In the genomic region with DNA sequence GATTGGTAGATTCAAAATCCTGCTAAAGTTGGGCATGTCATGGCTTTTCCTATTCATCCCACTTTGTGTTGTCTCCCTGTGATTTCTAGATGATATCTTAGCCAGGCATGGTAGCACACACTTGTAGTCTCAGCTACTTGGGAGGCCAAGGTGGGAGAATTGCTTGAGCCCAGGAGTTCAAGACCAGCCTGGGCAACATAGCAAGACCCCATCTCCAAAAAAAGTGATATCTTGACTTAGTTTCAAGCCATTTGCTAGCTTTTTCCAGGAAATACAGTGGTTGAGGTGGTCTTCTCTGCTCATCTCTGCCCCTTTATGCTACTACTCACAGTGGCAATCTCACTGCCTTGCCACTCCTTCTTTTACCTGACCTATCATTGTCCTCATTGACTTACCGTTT, we compare ENCODE assay signal across 19 cellular contexts. TPM values are rescaled to one million over a fixed set of nuclear protein-coding genes. Genes with fewer than 3 reads are reported as not detected.
DNase-seq lines count a peak whose midpoint lies in the region; ATAC-seq and TF ChIP-seq lines count a peak whose summit lies in the region.
"Had no signal": no experiment of that assay in that cellular context is flagged by ENCODE, and none has a peak within 500 bp of the region (broad histone marks: within the 10 kb centered on the region; RNA-seq: fewer than 3 reads in every experiment).

No MANE protein-coding gene starts in this region.

- no peaks in the 10 kb centered on the region for H4K20me1 ChIP-seq in mammary epithelial cell (ENCODE audit: insufficient read depth, low read length)

- H3K4me2 ChIP-seq in mammary epithelial cell (ENCODE audit: insufficient read depth, low read depth, low read length) = no peak overlapping the region
- H3K4me2 ChIP-seq: A549 had no signal

- dilution Hi-C loops in mammary epithelial cell (cut with HindIII; ENCODE audit: low sequenced_read_pairs) = no loop called here

- DNase-seq in activated T-cell treated with anti-CD3 and anti-CD28 coated beads, Interleukin-2, amount 50 U/mL, for 24 hours = no peak
- DNase-seq in activated T-cell treated with anti-CD3 and anti-CD28 coated beads, Interleukin-2, amount 50 U/mL, for 1 hour = no peak
- no peak for DNase-seq in CD4-positive, alpha-beta T cell
- no peak for DNase-seq in CD4-positive, alpha-beta memory T cell
- no peak for DNase-seq in activated naive CD8-positive, alpha-beta T cell treated with anti-CD3 and anti-CD28 coated beads for 36 hours
- no peak for DNase-seq in body of pancreas
- DNase-seq in mammary epithelial cell = no peak
- DNase-seq in progenitor cell of endocrine pancreas (ENCODE audit: low spot score, unreplicated experiment) = no peak
- DNase-seq: BE2C; Caco-2; CD8-positive, alpha-beta memory T cell; DND-41; GF-D8; HCEC 1CT had no signal

- no peak overlapping the region for H3K9ac ChIP-seq in mammary epithelial cell (ENCODE audit: insufficient read depth, low read length)

- H3K27ac Mint-ChIP-seq in activated T-cell treated with anti-CD3 and anti-CD28 coated beads, Interleukin-2, amount 50 U/mL, for 24 hours = peak overlapping the region; percentile 15
- H3K27ac Mint-ChIP-seq in CD4-positive, alpha-beta T cell = peak overlapping the region; percentile 16
- peak overlapping the region in 6 of 7 donors; percentile 19 to 76 (median 28) for H3K27ac Mint-ChIP-seq in CD4-positive, alpha-beta memory T cell
- peak overlapping the region; percentile 12 for H3K27ac Mint-ChIP-seq in activated naive CD8-positive, alpha-beta T cell treated with anti-CD3 and anti-CD28 coated beads for 36 hours
- no peak overlapping the region for H3K27ac Mint-ChIP-seq in progenitor cell of endocrine pancreas

- no peak overlapping the region for H3K4me3 Mint-ChIP-seq in activated T-cell treated with anti-CD3 and anti-CD28 coated beads, Interleukin-2, amount 50 U/mL, for 24 hours
- no peak overlapping the region for H3K4me3 Mint-ChIP-seq in CD4-positive, alpha-beta T cell
- H3K4me3 Mint-ChIP-seq in CD4-positive, alpha-beta memory T cell = no peak overlapping the region
- no peak overlapping the region for H3K4me3 Mint-ChIP-seq in activated naive CD8-positive, alpha-beta T cell treated with anti-CD3 and anti-CD28 coated beads for 36 hours
- H3K4me3 Mint-ChIP-seq in progenitor cell of endocrine pancreas (ENCODE audit: low read depth) = no peak overlapping the region
- H3K4me3 Mint-ChIP-seq: CD8-positive, alpha-beta memory T cell had no signal

- TF ChIP-seq POLR2A in body of pancreas (IDR thresholded peaks at IDR 0.05) = no peak

- peaks cover 6% of the 10 kb centered on the region for H3K79me2 ChIP-seq in mammary epithelial cell (ENCODE audit: insufficient read depth, low read length)

- H3K36me3 ChIP-seq in CD4-positive, alpha-beta memory T cell (ENCODE audit: insufficient read depth, low read length) = peaks cover 90% of the 10 kb centered on the region
- peaks cover 27 to 58% of the 10 kb centered on the region in 2 donors for H3K36me3 ChIP-seq in body of pancreas (replicated peaks in 1 of 2; ENCODE audit: insufficient read depth in 1 of 2, low read depth in 2 of 2)
- peaks cover 75% of the 10 kb centered on the region for H3K36me3 ChIP-seq in mammary epithelial cell (ENCODE audit: insufficient read depth, low read length)

- ATAC-seq in CD4-positive, alpha-beta T cell (ENCODE audit: poor library complexity) = no peak
- no peak for ATAC-seq in body of pancreas
- ATAC-seq: A549 had no signal

- BruUV-seq in mammary epithelial cell (replicated peaks; lab: Mats Ljungman, UMichigan) = no TSS peak

- no peaks in the 10 kb centered on the region for H3K27me3 Mint-ChIP-seq in activated T-cell treated with anti-CD3 and anti-CD28 coated beads, Interleukin-2, amount 50 U/mL, for 24 hours
- no peaks in the 10 kb centered on the region for H3K27me3 Mint-ChIP-seq in CD4-positive, alpha-beta T cell
- H3K27me3 Mint-ChIP-seq in CD4-positive, alpha-beta memory T cell = no peaks in the 10 kb centered on the region
- no peaks in the 10 kb centered on the region for H3K27me3 Mint-ChIP-seq in activated naive CD8-positive, alpha-beta T cell treated with anti-CD3 and anti-CD28 coated beads for 36 hours
- H3K27me3 Mint-ChIP-seq in progenitor cell of endocrine pancreas = no peaks in the 10 kb centered on the region
- H3K27me3 Mint-ChIP-seq: CD8-positive, alpha-beta memory T cell had no signal

- H3K4me3 ChIP-seq in CD4-positive, alpha-beta memory T cell (ENCODE audit: low read length in 2 of 2) = no peak overlapping the region
- H3K4me3 ChIP-seq in body of pancreas = no peak overlapping the region
- no peak overlapping the region for H3K4me3 ChIP-seq in mammary epithelial cell (replicated peaks in 1 of 3; ENCODE audit: insufficient read depth in 1 of 3, low read depth in 2 of 3, low read length in 3 of 3)
- H3K4me3 ChIP-seq: A549 had no signal

- intact Hi-C loops in CD4-positive, alpha-beta T cell (cut with DNase I, micrococcal nuclease) = no loop called here
- intact Hi-C loops in CD4-positive, alpha-beta memory T cell (cut with micrococcal nuclease) = no loop called here
- intact Hi-C loops in body of pancreas (cut with DNase I) = no loop called here
- intact Hi-C loops in mammary epithelial cell (cut with micrococcal nuclease) = no loop called here

- CTCF ChIA-PET in CD4-positive, alpha-beta T cell (lab: Charles Lee) = no interaction called here
- CTCF ChIA-PET in CD4-positive, alpha-beta memory T cell (lab: Charles Lee; ENCODE audit: partially characterized antibody) = interaction anchor here (1.3 kb wide), 1 partner anchor 75 kb away, joined by 4 read pairs; no protein-coding TSS in a partner anchor
- CTCF ChIA-PET in mammary epithelial cell (lab: Charles Lee; ENCODE audit: low non-redundant PET) = no interaction called here

- H3K9me3 ChIP-seq in CD4-positive, alpha-beta T cell (ENCODE audit: control insufficient read depth, low read length) = no peaks in the 10 kb centered on the region
- H3K9me3 ChIP-seq in CD4-positive, alpha-beta memory T cell (ENCODE audit: control insufficient read depth in 1 of 2, low read length in 2 of 2) = no peaks in the 10 kb centered on the region
- H3K9me3 ChIP-seq in body of pancreas (no peaks in the 10 kb centered on the region), mammary epithelial cell (replicated peaks; ENCODE audit: insufficient read depth, low read length) (no peaks in the 10 kb centered on the region)
- H3K9me3 ChIP-seq: A549, BE2C, Caco-2 had no signal

- no peak overlapping the region for H3K27ac ChIP-seq in CD4-positive, alpha-beta T cell (ENCODE audit: low read depth, low read length)
- no peak overlapping the region for H3K27ac ChIP-seq in CD4-positive, alpha-beta memory T cell (ENCODE audit: low read depth, low read length)
- H3K27ac ChIP-seq in body of pancreas = no peak overlapping the region
- no peak overlapping the region for H3K27ac ChIP-seq in mammary epithelial cell (ENCODE audit: insufficient read depth, low read depth, low read length)
- H3K27ac ChIP-seq: A549, C4-2B, HL-60 had no signal

- peaks cover 14% of the 10 kb centered on the region for H3K4me1 ChIP-seq in CD4-positive, alpha-beta memory T cell (ENCODE audit: insufficient read depth, low read length)
- H3K4me1 ChIP-seq in body of pancreas = no peaks in the 10 kb centered on the region
- H3K4me1 ChIP-seq in mammary epithelial cell (ENCODE audit: insufficient read depth, low read length) = no peaks in the 10 kb centered on the region
- H3K4me1 ChIP-seq: A549, BE2C had no signal

- H3K36me3 Mint-ChIP-seq in activated T-cell treated with anti-CD3 and anti-CD28 coated beads, Interleukin-2, amount 50 U/mL, for 24 hours (ENCODE audit: low read depth) = peaks cover 99% of the 10 kb centered on the region
- H3K36me3 Mint-ChIP-seq in CD4-positive, alpha-beta T cell (ENCODE audit: low read depth) = peaks cover 98% of the 10 kb centered on the region
- peaks cover 59 to 88% of the 10 kb centered on the region in 2 donors for H3K36me3 Mint-ChIP-seq in CD4-positive, alpha-beta memory T cell
- H3K36me3 Mint-ChIP-seq in activated naive CD8-positive, alpha-beta T cell treated with anti-CD3 and anti-CD28 coated beads for 36 hours = peaks cover 62% of the 10 kb centered on the region
- peaks cover 44% of the 10 kb centered on the region for H3K36me3 Mint-ChIP-seq in progenitor cell of endocrine pancreas (ENCODE audit: insufficient read depth)

- POLR2A ChIA-PET in CD4-positive, alpha-beta T cell (lab: Charles Lee) = no interaction called here
- POLR2A ChIA-PET in CD4-positive, alpha-beta memory T cell (lab: Charles Lee; ENCODE audit: partially characterized antibody) = no interaction called here

- TF ChIP-seq CTCF in CD4-positive, alpha-beta T cell (IDR thresholded peaks at IDR 0.05) = no peak
- no peak for TF ChIP-seq CTCF in body of pancreas (IDR thresholded peaks at IDR 0.05)
- no peak for TF ChIP-seq CTCF in mammary epithelial cell (conservative IDR thresholded peaks at IDR 0.05 in 1 of 2, IDR thresholded peaks at IDR 0.05 in 1 of 2; ENCODE audit: extremely low read depth in 1 of 2, insufficient read depth in 1 of 2, low read depth in 1 of 2, low read length in 2 of 2)
- no peak for TF ChIP-seq CTCF in progenitor cell of endocrine pancreas (IDR thresholded peaks at IDR 0.05; ENCODE audit: unreplicated experiment)

- H3K4me1 Mint-ChIP-seq in activated T-cell treated with anti-CD3 and anti-CD28 coated beads, Interleukin-2, amount 50 U/mL, for 24 hours (ENCODE audit: low read depth) = peaks cover 39% of the 10 kb centered on the region
- peaks cover 29% of the 10 kb centered on the region for H3K4me1 Mint-ChIP-seq in CD4-positive, alpha-beta T cell (ENCODE audit: low read depth)
- H3K4me1 Mint-ChIP-seq in CD4-positive, alpha-beta memory T cell = peaks cover 18 to 28% (median 19%) of the 10 kb centered on the region in 4 donors
- H3K4me1 Mint-ChIP-seq in activated naive CD8-positive, alpha-beta T cell treated with anti-CD3 and anti-CD28 coated beads for 36 hours = peaks cover 33% of the 10 kb centered on the region
- no peaks in the 10 kb centered on the region for H3K4me1 Mint-ChIP-seq in progenitor cell of endocrine pancreas (ENCODE audit: low read depth)

- in situ Hi-C loops in mammary epithelial cell (cut with MboI; ENCODE audit: low sequenced_read_pairs in 2 of 2) = no loop called here

- WGBS in body of pancreas, 2 donors = 52 to 65% methylated on average over 1 of the region's 1 CpG
- 63% methylated on average over 1 of the region's 1 CpG for WGBS in mammary epithelial cell (ENCODE audit: low coverage, missing lambda C conversion rate)

- no peak overlapping the region for H2AFZ ChIP-seq in mammary epithelial cell (ENCODE audit: low read depth, low read length)

- H3K9me3 Mint-ChIP-seq in activated T-cell treated with anti-CD3 and anti-CD28 coated beads, Interleukin-2, amount 50 U/mL, for 24 hours = no peaks in the 10 kb centered on the region
- H3K9me3 Mint-ChIP-seq in CD4-positive, alpha-beta T cell = no peaks in the 10 kb centered on the region
- H3K9me3 Mint-ChIP-seq in CD4-positive, alpha-beta memory T cell = no peaks in the 10 kb centered on the region
- H3K9me3 Mint-ChIP-seq in activated naive CD8-positive, alpha-beta T cell treated with anti-CD3 and anti-CD28 coated beads for 36 hours = no peaks in the 10 kb centered on the region
- H3K9me3 Mint-ChIP-seq in progenitor cell of endocrine pancreas (ENCODE audit: low read depth) = no peaks in the 10 kb centered on the region
- H3K9me3 Mint-ChIP-seq: CD8-positive, alpha-beta memory T cell had no signal

- H3K27me3 ChIP-seq in CD4-positive, alpha-beta T cell (ENCODE audit: control insufficient read depth, insufficient read depth, low read length) = no peaks in the 10 kb centered on the region
- H3K27me3 ChIP-seq in CD4-positive, alpha-beta memory T cell (ENCODE audit: insufficient read depth, low read length) = no peaks in the 10 kb centered on the region
- H3K27me3 ChIP-seq in body of pancreas (no peaks in the 10 kb centered on the region), mammary epithelial cell (ENCODE audit: insufficient read depth, low read length) (no peaks in the 10 kb centered on the region)
- H3K27me3 ChIP-seq: BE2C had no signal

RNA-seq across cellular contexts. Expression of gene HAX1, which starts 12.3 kb away (rescaled TPM):
- 10 to 100 TPM; 57.5 to 62.5 TPM for total RNA-seq in CD4-positive, alpha-beta T cell
- total RNA-seq in CD4-positive, alpha-beta memory T cell = 100 to 1,000 TPM; 110 to 121 TPM
- polyA plus RNA-seq in CD4-positive, alpha-beta memory T cell = 100 to 1,000 TPM; 167 to 259 TPM
- total RNA-seq in activated naive CD8-positive, alpha-beta T cell treated with anti-CD3 and anti-CD28 coated beads for 36 hours = 100 to 1,000 TPM; 167 to 181 TPM
- 10 to 100 TPM; 44.5 to 54.5 TPM for total RNA-seq in body of pancreas
- total RNA-seq in mammary epithelial cell = 100 to 1,000 TPM; 135 to 174 TPM
- 114 TPM for polyA plus RNA-seq in mammary epithelial cell
- polyA minus RNA-seq in mammary epithelial cell = 99.8 TPM
- 51.0 and 52.3 TPM in 2 replicates for total RNA-seq in progenitor cell of endocrine pancreas

RNA-seq across cellular contexts. Expression of gene UBAP2L, which starts 39.4 kb away (rescaled TPM):
- total RNA-seq in CD4-positive, alpha-beta T cell = 100 to 1,000 TPM; 224 to 234 TPM
- 100 to 1,000 TPM; 180 to 189 TPM for total RNA-seq in CD4-positive, alpha-beta memory T cell
- 10 to 100 TPM; 33.5 to 74.5 TPM for polyA plus RNA-seq in CD4-positive, alpha-beta memory T cell
- 100 to 1,000 TPM; 247 to 266 TPM for total RNA-seq in activated naive CD8-positive, alpha-beta T cell treated with anti-CD3 and anti-CD28 coated beads for 36 hours
- total RNA-seq in body of pancreas (10 to 100 TPM; 38.1 to 50.1 TPM), mammary epithelial cell (100 to 1,000 TPM in 1 of 2 donors, 10 to 100 TPM in 1; 63.7 to 168 TPM), progenitor cell of endocrine pancreas (263 and 268 TPM in 2 replicates)
- 147 TPM for polyA plus RNA-seq in mammary epithelial cell
- polyA minus RNA-seq in mammary epithelial cell = 161 TPM

RNA-seq across cellular contexts. Expression of gene CFAP141, which starts 54.0 kb away (rescaled TPM):
- not detected for total RNA-seq in CD4-positive, alpha-beta T cell
- total RNA-seq in CD4-positive, alpha-beta memory T cell = not detected
- not detected for polyA plus RNA-seq in CD4-positive, alpha-beta memory T cell
- total RNA-seq in activated naive CD8-positive, alpha-beta T cell treated with anti-CD3 and anti-CD28 coated beads for 36 hours = not detected
- total RNA-seq in body of pancreas (not detected), mammary epithelial cell (not detected), progenitor cell of endocrine pancreas (not detected in 2 replicates)
- not detected for polyA plus RNA-seq in mammary epithelial cell
- polyA minus RNA-seq in mammary epithelial cell = not detected
- total RNA-seq: Caco-2; CD8-positive, alpha-beta memory T cell; H4 had no signal
- polyA plus RNA-seq: A549; AG04450; CD8-positive, alpha-beta memory T cell had no signal
